In the genomic region with DNA sequence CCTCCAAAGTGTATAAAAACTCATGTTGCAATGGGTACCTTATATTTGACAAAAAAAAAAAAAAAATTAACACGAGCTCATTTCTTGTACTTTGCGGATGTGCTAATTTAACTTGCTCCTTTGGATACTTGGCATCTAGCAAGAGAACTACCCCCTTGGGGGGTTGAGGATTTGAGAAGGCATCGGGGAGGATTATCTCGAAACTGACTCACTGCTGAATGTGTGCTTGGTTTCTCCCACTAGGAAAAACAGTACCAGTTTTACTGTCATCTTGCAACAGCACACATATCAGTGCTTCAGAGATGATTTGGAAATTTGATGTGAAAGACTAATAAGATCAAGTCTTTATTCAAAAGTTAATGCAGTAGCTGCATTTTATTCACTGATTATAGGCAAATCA, we compare ENCODE assay signal across 7 cellular contexts. TPM values are rescaled to one million over a fixed set of nuclear protein-coding genes. Genes with fewer than 3 reads are reported as not detected.
DNase-seq lines count a peak whose midpoint lies in the region; ATAC-seq and TF ChIP-seq lines count a peak whose summit lies in the region.

No MANE protein-coding gene starts in this region.

- no peak for TF ChIP-seq CTCF in spleen (IDR thresholded peaks at IDR 0.05 in 8 of 11, conservative IDR thresholded peaks at IDR 0.05 in 3 of 11)

- H3K4me1 ChIP-seq in HAP-1 (peaks cover 3% of the 10 kb centered on the region; the same call in 1 of the 2 replicates), SJCRH30 (no peaks in the 10 kb centered on the region), spleen (peaks cover 6 to 32% (median 12%) of the 10 kb centered on the region in 6 donors)

- H3K36me3 ChIP-seq in HAP-1 (replicated peaks) (peaks cover 10% of the 10 kb centered on the region), SJCRH30 (no peaks in the 10 kb centered on the region), spleen (peaks cover 0 to 37% (median 10%) of the 10 kb centered on the region in 6 donors)

- ATAC-seq in GM19035 (IDR thresholded peaks at IDR 0.05; ENCODE audit: unreplicated experiment), result no peak
- ATAC-seq in HG03280 (IDR thresholded peaks at IDR 0.05; ENCODE audit: unreplicated experiment), result no peak

- H3K27me3 ChIP-seq in HAP-1 (ENCODE audit: low read depth), result no peaks in the 10 kb centered on the region
- H3K27me3 ChIP-seq in SJCRH30, result no peaks in the 10 kb centered on the region
- H3K27me3 ChIP-seq in spleen (replicated peaks in 1 of 7), result no peaks in the 10 kb centered on the region

- intact Hi-C loops in spleen (cut with DNase I; ENCODE audit: low total_unique reads), result no loop called here

- in situ Hi-C loops in HAP-1 (cut with MboI; ENCODE audit: low sequenced_read_pairs), result no loop called here

- no peak for TF ChIP-seq POLR2A in spleen (IDR thresholded peaks at IDR 0.05)

- peak overlapping the region; percentile 68 for H3K4me3 ChIP-seq in HAP-1
- peak overlapping the region; percentile 69 for H3K4me3 ChIP-seq in SJCRH30
- H3K4me3 ChIP-seq in spleen, result peak overlapping the region in 7 of 8 donors; percentile 67 to 82 (median 80)

- H3K9me3 ChIP-seq in HAP-1 (no peaks in the 10 kb centered on the region), SJCRH30 (replicated peaks) (no peaks in the 10 kb centered on the region), spleen (no peaks in the 10 kb centered on the region)

- 50 to 75% (median 67%) methylated on average over 4 of the region's 4 CpGs for WGBS in spleen, 5 donors

- peak in 1 of 2 experiments; percentile 24 for DNase-seq in HAP-1 (ENCODE audit: low spot score in 2 of 2)
- DNase-seq in SJCRH30, result peak in 1 of 2 experiments; percentile 43
- DNase-seq in fibroblast of the conjunctiva (ENCODE audit: low read depth), result peak; percentile 39
- DNase-seq in spleen, result no peak
- DNase-seq in NCI-H2196 (lab: John Stamatoyannopoulos, UW; ENCODE audit: unreplicated experiment), result no peak

- H3K27ac ChIP-seq in SJCRH30, result no peak overlapping the region; the same call in 1 of the 2 replicates
- no peak overlapping the region for H3K27ac ChIP-seq in spleen

RNA-seq across cellular contexts. Expression of a gene that starts 0.9 kb away (rescaled TPM):
- total RNA-seq in SJCRH30 (2014; rRNA removed; shearing (Covaris generic)), result 6.2 and 7.7 TPM in 2 replicates
- 10 to 100 TPM; 16.9 to 20.9 (median 19.2) TPM for total RNA-seq in spleen
- polyA plus RNA-seq in spleen, result 1 to 10 TPM; 3.9 to 8.6 (median 8.2) TPM

RNA-seq across cellular contexts. Expression of a gene that starts 43.3 kb away (rescaled TPM):
- total RNA-seq in SJCRH30 (2014; rRNA removed; shearing (Covaris generic)), result 27.8 and 29.1 TPM in 2 replicates
- total RNA-seq in spleen, result 1 to 10 TPM; 4.0 to 8.4 (median 6.0) TPM
- under 1 TPM; 0.28 to 0.67 (median 0.33) TPM for polyA plus RNA-seq in spleen
